In the genomic region with DNA sequence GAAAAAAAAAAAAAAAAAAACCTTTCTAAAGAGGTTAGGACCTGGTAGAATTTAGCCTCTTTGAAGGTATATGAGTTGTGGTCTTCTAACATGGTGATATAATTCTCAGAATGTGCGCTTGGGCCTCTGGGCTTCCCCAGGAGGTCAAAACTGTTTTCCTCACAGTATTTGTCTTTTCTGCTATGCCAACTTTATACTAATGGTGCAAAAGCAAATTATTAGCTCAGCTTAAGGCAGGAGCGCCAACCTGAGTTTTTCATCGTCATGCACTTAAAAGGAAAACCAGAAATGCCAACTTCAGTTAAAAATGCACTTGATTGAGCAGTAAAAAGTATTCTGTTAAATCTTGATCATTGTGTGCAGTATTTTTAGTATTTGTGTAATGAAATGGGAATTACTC, we compare ENCODE assay signal across 7 cellular contexts. TPM values are rescaled to one million over a fixed set of nuclear protein-coding genes. Genes with fewer than 3 reads are reported as not detected.
"Had no signal": no experiment of that assay in that cellular context is flagged by ENCODE, and none has a peak within 500 bp of the region (broad histone marks: within the 10 kb centered on the region; RNA-seq: fewer than 3 reads in every experiment).

No MANE protein-coding gene starts in this region.

- H2AFZ ChIP-seq: GM23338 had no signal

- H3K4me3 ChIP-seq: GM23338 had no signal

- H3K27ac ChIP-seq: HL-60 had no signal

- DNase-seq: H9, HCEC 1CT, KBM-7 had no signal

- H3K4me2 ChIP-seq: GM23338 had no signal

- ATAC-seq: GM23338, HepG2 had no signal

RNA-seq across cellular contexts. Expression of gene TDRD1, which starts 9.7 kb away (rescaled TPM):
- total RNA-seq: HepG2, HT1080 had no signal

RNA-seq across cellular contexts. Expression of gene VWA2, which starts 50.2 kb away (rescaled TPM):
- total RNA-seq: HepG2, HT1080 had no signal
